ENCODE assay signal across 1 cellular context in genomic region chr9:470041-470781, GRCh38.
TF ChIP-seq lines count a peak whose summit lies in the region.

No MANE protein-coding gene starts in this region.

TF ChIP-seq in GM23338, 12 proteins besides CTCF, POLR2A, EP300 and RAD21 (continued from another document):
- TF ChIP-seq ETS1 (IDR thresholded peaks at IDR 0.05) (0 out of 2 replicates have a peak, but pooled peaks have one; percentile 16), CREB1 (CRISPR knock-in tag; IDR thresholded peaks at IDR 0.05; ENCODE audit: low read depth) (no peak)
